In the genomic region with DNA sequence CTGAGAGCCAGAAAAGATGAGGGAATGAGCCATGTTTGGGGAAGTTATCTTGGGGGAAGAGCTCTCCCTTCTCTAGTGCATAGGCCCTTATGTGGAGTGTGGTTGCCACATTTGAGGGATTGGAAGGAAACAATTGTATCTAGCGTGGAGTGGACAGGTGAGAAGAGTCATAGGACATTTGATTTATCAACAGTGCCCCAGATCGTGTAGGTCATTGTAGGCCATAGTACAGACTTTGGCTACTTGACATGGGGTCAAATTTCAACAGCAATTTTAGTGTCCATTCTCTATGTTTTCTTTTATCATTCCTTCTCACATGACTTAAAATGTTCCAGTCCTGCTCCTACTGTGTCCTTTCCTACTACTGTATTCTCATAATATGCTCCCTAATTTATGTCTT, we compare ENCODE assay signal across 35 cellular contexts.
"Had no signal": no experiment of that assay in that cellular context is flagged by ENCODE, and none has a peak within 500 bp of the region (broad histone marks: within the 10 kb centered on the region; RNA-seq: fewer than 3 reads in every experiment).

No MANE protein-coding gene starts in this region.

- DNase-seq: Karpas-422, Kasumi-1, KG1, MG63, MM.1S, MV-4-11, NCI-H1048, NCI-H1092, NCI-H1092 treated with DMSO at 0.1 percent for 48 hours, NCI-H1105, NCI-H1105 treated with DMSO at 0.1 percent for 48 hours, NCI-H1417, NCI-H1417 treated with DMSO at 0.1 percent for 48 hours, NCI-H1436, NCI-H1436 treated with DMSO at 0.1 percent for 48 hours, NCI-H146, NCI-H1694, NCI-H1694 treated with DMSO at 0.1 percent for 48 hours, NCI-H187, NCI-H187 treated with DMSO at 0.1 percent for 48 hours, NCI-H1930, NCI-H2029, NCI-H2029 treated with DMSO at 0.1 percent for 48 hours, NCI-H2081, NCI-H2081 treated with DMSO at 0.1 percent for 48 hours, NCI-H2107, NCI-H2171, NCI-H2171 treated with DMSO at 0.1 percent for 48 hours, NCI-H2227 treated with DMSO at 0.1 percent for 48 hours, NCI-H226, NCI-H345, NCI-H446, NCI-H446 treated with DMSO at 0.1 percent for 48 hours, NCI-H510A had no signal

- H3K4me2 ChIP-seq: KMS-11 had no signal

- H3K27me3 ChIP-seq: MG63 had no signal

- H3K27ac ChIP-seq: KMS-11 had no signal

- H3K4me3 ChIP-seq: MG63 had no signal

- H3K9ac ChIP-seq: KMS-11 had no signal

- H3K9me3 ChIP-seq: MG63 had no signal

- H3K36me3 ChIP-seq: MG63 had no signal
